In the genomic region with DNA sequence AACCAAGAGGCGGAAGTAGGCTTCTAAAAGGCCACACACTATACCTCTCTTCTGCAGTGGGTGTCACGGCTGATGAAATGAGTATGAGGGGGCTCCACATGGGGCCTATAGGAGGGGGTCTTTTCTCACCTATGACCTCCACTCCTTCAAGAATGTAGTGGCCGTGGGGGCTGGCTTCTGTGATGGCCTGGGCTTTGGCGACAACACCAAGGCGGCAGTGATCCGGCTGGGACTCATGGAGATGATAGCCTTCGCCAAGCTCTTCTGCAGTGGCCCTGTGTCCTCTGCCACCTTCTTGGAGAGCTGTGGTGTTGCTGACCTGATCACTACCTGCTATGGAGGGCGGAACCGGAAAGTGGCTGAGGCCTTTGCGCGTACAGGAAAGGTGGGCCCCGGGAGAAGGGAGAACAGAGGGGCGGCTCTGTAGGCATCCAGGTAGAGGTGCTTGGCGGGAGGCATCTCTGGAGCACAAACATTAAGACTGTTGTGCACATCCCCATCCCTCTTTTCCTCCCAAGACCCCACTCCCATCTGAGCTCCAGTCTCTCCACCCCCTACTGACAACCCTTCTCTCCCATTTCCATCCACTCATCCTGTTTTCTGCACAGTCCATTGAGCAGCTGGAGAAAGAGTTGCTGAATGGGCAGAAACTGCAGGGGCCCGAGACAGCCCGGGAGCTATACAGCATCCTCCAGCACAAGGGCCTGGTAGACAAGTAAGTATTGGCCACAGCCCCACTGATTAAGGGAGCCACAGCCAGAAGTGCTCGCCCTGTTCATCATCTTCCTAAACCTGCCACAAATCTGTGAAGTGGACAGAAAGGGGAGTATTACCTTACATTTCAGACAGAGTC, we compare ENCODE assay signal across 26 cellular contexts. TPM values are rescaled to one million over a fixed set of nuclear protein-coding genes. Genes with fewer than 3 reads are reported as not detected.
A peak's percentile ranks its signal among the peaks of the same experiment; 100 is the strongest.
DNase-seq lines count a peak whose midpoint lies in the region; ATAC-seq, FAIRE-seq and TF ChIP-seq lines count a peak whose summit lies in the region.
"Had no signal": no experiment of that assay in that cellular context is flagged by ENCODE, and none has a peak within 500 bp of the region (broad histone marks: within the 10 kb centered on the region; RNA-seq: fewer than 3 reads in every experiment).

No MANE protein-coding gene starts in this region.

- CTCF ChIA-PET in HepG2 (lab: Yijun Ruan, JAX; ENCODE audit: low intra/inter-chr PET ratio, low total read pairs) = no interaction called here

- intact Hi-C loops in HepG2 (cut with micrococcal nuclease; ENCODE audit: unreplicated experiment) = no loop called here
- intact Hi-C loops in right lobe of liver (cut with DNase I) = no loop called here
- intact Hi-C loops in sigmoid colon (cut with DNase I) = no loop called here

- no peak overlapping the region for H3K9ac ChIP-seq in HepG2 (ENCODE audit: insufficient read depth, low read depth, low read length)
- H3K9ac ChIP-seq: SK-N-SH had no signal

- peaks cover 5% of the 10 kb centered on the region for H3K36me3 Mint-ChIP-seq in memory B cell

- H2AFZ ChIP-seq in HepG2 (ENCODE audit: low read length) = no peak overlapping the region
- H2AFZ ChIP-seq: hepatocyte had no signal

- H3K27ac ChIP-seq in HepG2 (ENCODE audit: extremely low read length, insufficient read depth, low read length) (no peak overlapping the region), right lobe of liver (peak overlapping the region in 1 of 3 donors; percentile 94), sigmoid colon (no peak overlapping the region)
- H3K27ac ChIP-seq: gastroesophageal sphincter, hepatocyte had no signal

- H3K27me3 ChIP-seq in HepG2 (ENCODE audit: control insufficient read depth in 1 of 2, insufficient read depth in 2 of 2, low read length in 2 of 2) (no peaks in the 10 kb centered on the region; a peak in 1 of 5 replicates), right lobe of liver (no peaks in the 10 kb centered on the region), sigmoid colon (no peaks in the 10 kb centered on the region)
- H3K27me3 ChIP-seq: gastroesophageal sphincter, hepatocyte had no signal

- H3K4me3 ChIP-seq in HepG2 (replicated peaks in 1 of 3; ENCODE audit: insufficient read depth in 1 of 3, low read depth in 2 of 3, low read length in 3 of 3) (no peak overlapping the region), right lobe of liver (no peak overlapping the region), sigmoid colon (no peak overlapping the region)
- H3K4me3 ChIP-seq: gastroesophageal sphincter, hepatocyte had no signal

- H3K4me1 ChIP-seq in HepG2 (ENCODE audit: insufficient read depth, low read length) (peaks cover 80% of the 10 kb centered on the region), right lobe of liver (peaks cover 0 to 67% (median 23%) of the 10 kb centered on the region in 4 donors), sigmoid colon (peaks cover 0 to 36% (median 24%) of the 10 kb centered on the region in 4 donors)

- no peaks in the 10 kb centered on the region for H4K20me1 ChIP-seq in HepG2 (ENCODE audit: insufficient read depth, low read length)

- POLR2A ChIA-PET in HepG2 (lab: Yijun Ruan, JAX) = interaction anchor here (1.2 to 7.6 kb wide), 3 partner anchors 9 to 59 kb away, joined by 3 to 265 read pairs (median 60); a partner anchor contains a TSS

- in situ Hi-C loops in HepG2 (cut with HindIII; ENCODE audit: extremely low pct_ligation_motif_present, low pct_unique_long_range_greater_than_20kb) = no loop called here

- TF ChIP-seq POLR2A in HepG2 (IDR thresholded peaks at IDR 0.05; ENCODE audit: insufficient read depth in 1 of 2, low read depth in 2 of 2, low read length in 2 of 2) (no peak), right lobe of liver (IDR thresholded peaks at IDR 0.05) (no peak), sigmoid colon (IDR thresholded peaks at IDR 0.05) (no peak)

- H3K4me1 Mint-ChIP-seq in memory B cell = peaks cover 27% of the 10 kb centered on the region

- no peaks in the 10 kb centered on the region for H3K9me3 Mint-ChIP-seq in memory B cell
- H3K9me3 Mint-ChIP-seq: activated naive CD8-positive, alpha-beta T cell treated with anti-CD3 and anti-CD28 coated beads for 36 hours; activated T-cell treated with anti-CD3 and anti-CD28 coated beads, Interleukin-2, amount 50 U/mL, for 4 hours had no signal

- H3K79me2 ChIP-seq in HepG2 (ENCODE audit: insufficient read depth, low read length) = peaks cover 4% of the 10 kb centered on the region

- no peaks in the 10 kb centered on the region for H3K27me3 Mint-ChIP-seq in memory B cell
- H3K27me3 Mint-ChIP-seq: activated naive CD8-positive, alpha-beta T cell treated with anti-CD3 and anti-CD28 coated beads for 36 hours had no signal

- TF ChIP-seq CTCF in HepG2 (CRISPR knock-in tag; IDR thresholded peaks at IDR 0.05) (no peak), right lobe of liver (IDR thresholded peaks at IDR 0.05) (no peak), sigmoid colon (IDR thresholded peaks at IDR 0.05) (no peak)

- no peak for FAIRE-seq in HepG2 (lab: Jason Lieb, UNC)
- FAIRE-seq: bronchial epithelial cell, colon had no signal

- H3K4me2 ChIP-seq in HepG2 (ENCODE audit: low read depth, low read length) = no peak overlapping the region
- H3K4me2 ChIP-seq: hepatocyte, SK-N-SH had no signal

- H3K36me3 ChIP-seq in HepG2 (replicated peaks in 1 of 2; ENCODE audit: control insufficient read depth in 1 of 2, insufficient read depth in 2 of 2, low read length in 2 of 2) (no peaks in the 10 kb centered on the region), right lobe of liver (peaks cover 0 to 10% (median 4%) of the 10 kb centered on the region in 4 donors), sigmoid colon (no peaks in the 10 kb centered on the region)
- H3K36me3 ChIP-seq: gastroesophageal sphincter had no signal

- TF ChIP-seq RAD21 in HepG2 (CRISPR knock-in tag; IDR thresholded peaks at IDR 0.05) = no peak

- ATAC-seq in HepG2 (no peak), right lobe of liver (no peak), memory B cell (ENCODE audit: low read depth) (no peak), HG02678 (IDR thresholded peaks at IDR 0.05; ENCODE audit: unreplicated experiment) (no peak), GM21528 (IDR thresholded peaks at IDR 0.05; ENCODE audit: low FRiP score, unreplicated experiment) (no peak)
- ATAC-seq: activated T-cell treated with anti-CD3 and anti-CD28 coated beads, Interleukin-2, amount 50 U/mL, for 4 hours; gastroesophageal sphincter; PC-3 had no signal

- DNase-seq in HepG2 (ENCODE audit: low spot score) (no peak), right lobe of liver (no peak), memory B cell (ENCODE audit: low spot score in 2 of 2) (no peak), sigmoid colon (peak; percentile 52), COLO829 (ENCODE audit: low spot score) (no peak), NCI-H446 treated with DMSO at 0.1 percent for 48 hours (lab: John Stamatoyannopoulos, UW) (no peak)
- DNase-seq: activated CD4-positive, CD25-positive, alpha-beta regulatory T cell; activated gamma-delta T cell; activated naive CD8-positive, alpha-beta T cell treated with anti-CD3 and anti-CD28 coated beads for 36 hours; activated T-cell treated with anti-CD3 and anti-CD28 coated beads, Interleukin-2, amount 50 U/mL, for 4 hours; aorta; DMS153; mammary epithelial cell; NCI-H1105; NCI-H187 treated with DMSO at 0.1 percent for 48 hours; NCI-H524 treated with DMSO at 0.1 percent for 48 hours; PC-3; SK-N-SH; stimulated activated naive CD4-positive, alpha-beta T cell had no signal

- over 99% methylated on average over 17 of the region's 17 CpGs for WGBS in HepG2 (ENCODE audit: low lambda C conversion rate)
- WGBS in right lobe of liver (ENCODE audit: insufficient coverage, low coverage, low lambda C conversion rate, missing lambda C conversion rate) = 85% methylated on average over 12 of the region's 17 CpGs
- 96 to 97% methylated on average over 17 of the region's 17 CpGs for WGBS in sigmoid colon, 2 donors

- H3K4me3 Mint-ChIP-seq in memory B cell = no peak overlapping the region
- H3K4me3 Mint-ChIP-seq: activated naive CD8-positive, alpha-beta T cell treated with anti-CD3 and anti-CD28 coated beads for 36 hours; activated T-cell treated with anti-CD3 and anti-CD28 coated beads, Interleukin-2, amount 50 U/mL, for 4 hours had no signal

- peak overlapping the region; percentile 18 for H3K27ac Mint-ChIP-seq in memory B cell
- H3K27ac Mint-ChIP-seq: activated naive CD8-positive, alpha-beta T cell treated with anti-CD3 and anti-CD28 coated beads for 36 hours had no signal

- no peak for TF ChIP-seq EP300 in HepG2 (IDR thresholded peaks at IDR 0.05; ENCODE audit: low read depth in 2 of 2, low read length in 2 of 2)
- TF ChIP-seq EP300 in HepG2 (CRISPR knock-in tag; IDR thresholded peaks at IDR 0.05; ENCODE audit: borderline replicate concordance) = no peak
- TF ChIP-seq EP300 in sigmoid colon (IDR thresholded peaks at IDR 0.05) = no peak

- H3K9me3 ChIP-seq in HepG2 (ENCODE audit: low read length) (no peaks in the 10 kb centered on the region), right lobe of liver (no peaks in the 10 kb centered on the region), sigmoid colon (no peaks in the 10 kb centered on the region)
- H3K9me3 ChIP-seq: gastroesophageal sphincter, SK-N-SH had no signal

- no TSS peak for BruUV-seq in HepG2 (replicated peaks; lab: Mats Ljungman, UMichigan)

RNA-seq across cellular contexts. Expression of a gene that starts 3.8 kb away (rescaled TPM):
- total RNA-seq in HepG2 (2016; rRNA removed; fragmentation: Illumina TruSeq; extraction: Trizol) (30.6 and 38.1 TPM in 2 replicates), right lobe of liver (100 to 1,000 TPM in 3 of 6 experiments, 10 to 100 TPM in 3; 43.6 to 210 (median 110) TPM), sigmoid colon (10 to 100 TPM in 1 of 4 donors, 1 to 10 TPM in 1, under 1 TPM in 2; 0.55 to 59.6 (median 1.5) TPM)
- total RNA-seq in HepG2 (2016; cell fraction: cytosol; rRNA removed; fragmentation: Illumina TruSeq; extraction: Trizol; ENCODE audit: low read depth) = 5.3 and 5.6 TPM in 2 replicates
- total RNA-seq in HepG2 (2016; cell fraction: insoluble cytoplasmic fraction; rRNA removed; fragmentation: Illumina TruSeq; extraction: Trizol) = 31.5 and 38.6 TPM in 2 replicates
- 8.7 and 10.6 TPM in 2 replicates for total RNA-seq in HepG2 (2016; cell fraction: membrane; rRNA removed; fragmentation: Illumina TruSeq; extraction: Trizol)
- 10.8 and 11.2 TPM in 2 replicates for total RNA-seq in HepG2 (2016; cell fraction: nucleus; rRNA removed; fragmentation: Illumina TruSeq; extraction: Trizol)
- polyA plus RNA-seq in HepG2 (2011; rRNA removed) (3.7 and 7.2 TPM in 2 replicates), sigmoid colon (10 to 100 TPM in 1 of 3 donors, 1 to 10 TPM in 2; 3.0 to 19.8 (median 3.6) TPM)
- 6.2 and 10.3 TPM in 2 replicates for polyA plus RNA-seq in HepG2 (2011; cell fraction: cytosol; rRNA removed)
- 4.8 and 7.4 TPM in 2 replicates for polyA plus RNA-seq in HepG2 (2011; cell fraction: nucleus; rRNA removed)
- 14.9 and 15.6 TPM in 2 replicates for polyA plus RNA-seq in HepG2 (2012)
- 4.0 and 4.8 TPM in 2 replicates for polyA plus RNA-seq in HepG2 (2016; cell fraction: cytosol; fragmentation: Illumina TruSeq; extraction: Trizol; ENCODE audit: low read depth)
- polyA plus RNA-seq in HepG2 (2016; cell fraction: insoluble cytoplasmic fraction; fragmentation: Illumina TruSeq; extraction: Trizol; ENCODE audit: low read depth) = 25.5 and 29.7 TPM in 2 replicates
- 6.4 and 7.3 TPM in 2 replicates for polyA plus RNA-seq in HepG2 (2016; cell fraction: membrane; fragmentation: Illumina TruSeq; extraction: Trizol; ENCODE audit: low read depth)
- 14.8 and 19.3 TPM in 2 replicates for polyA plus RNA-seq in HepG2 (2016; cell fraction: nucleus; fragmentation: Illumina TruSeq; extraction: Trizol; ENCODE audit: insufficient read depth, low read depth)
- polyA minus RNA-seq in HepG2 (2011; rRNA and poly(A)+ RNA removed; ENCODE audit: low replicate concordance) = 2.2 and 5.6 TPM in 2 replicates
- 2.0 and 3.5 TPM in 2 replicates for polyA minus RNA-seq in HepG2 (2011; cell fraction: cytosol; rRNA and poly(A)+ RNA removed)
- polyA minus RNA-seq in HepG2 (2011; cell fraction: nucleus; rRNA and poly(A)+ RNA removed) = 5.7 and 8.7 TPM in 2 replicates
- total RNA-seq: G401 had no signal

RNA-seq across cellular contexts. Expression of a gene that starts 4.4 kb away (rescaled TPM):
- total RNA-seq in HepG2 (2016; rRNA removed; fragmentation: Illumina TruSeq; extraction: Trizol) (71.6 and 82.0 TPM in 2 replicates), right lobe of liver (10 to 100 TPM; 37.7 to 67.5 (median 50.6) TPM), sigmoid colon (100 to 1,000 TPM in 1 of 4 donors, 10 to 100 TPM in 3; 87.8 to 179 (median 93.8) TPM)
- 62.2 and 107 TPM in 2 replicates for total RNA-seq in HepG2 (2016; cell fraction: cytosol; rRNA removed; fragmentation: Illumina TruSeq; extraction: Trizol; ENCODE audit: low read depth)
- total RNA-seq in HepG2 (2016; cell fraction: insoluble cytoplasmic fraction; rRNA removed; fragmentation: Illumina TruSeq; extraction: Trizol) = 70.2 and 88.8 TPM in 2 replicates
- total RNA-seq in HepG2 (2016; cell fraction: membrane; rRNA removed; fragmentation: Illumina TruSeq; extraction: Trizol) = 84.4 and 106 TPM in 2 replicates
- total RNA-seq in HepG2 (2016; cell fraction: nucleus; rRNA removed; fragmentation: Illumina TruSeq; extraction: Trizol) = 18.4 and 19.5 TPM in 2 replicates
- polyA plus RNA-seq in HepG2 (2011; rRNA removed) (53.0 and 55.0 TPM in 2 replicates), sigmoid colon (100 to 1,000 TPM; 124 to 266 (median 187) TPM)
- polyA plus RNA-seq in HepG2 (2011; cell fraction: cytosol; rRNA removed) = 64.0 and 68.8 TPM in 2 replicates
- polyA plus RNA-seq in HepG2 (2011; cell fraction: nucleus; rRNA removed) = 15.7 and 16.8 TPM in 2 replicates
- 30.1 and 33.7 TPM in 2 replicates for polyA plus RNA-seq in HepG2 (2012)
- 46.3 and 86.6 TPM in 2 replicates for polyA plus RNA-seq in HepG2 (2016; cell fraction: cytosol; fragmentation: Illumina TruSeq; extraction: Trizol; ENCODE audit: low read depth)
- polyA plus RNA-seq in HepG2 (2016; cell fraction: insoluble cytoplasmic fraction; fragmentation: Illumina TruSeq; extraction: Trizol; ENCODE audit: low read depth) = 52.0 and 58.2 TPM in 2 replicates
- 51.4 and 62.9 TPM in 2 replicates for polyA plus RNA-seq in HepG2 (2016; cell fraction: membrane; fragmentation: Illumina TruSeq; extraction: Trizol; ENCODE audit: low read depth)
- 29.1 and 31.5 TPM in 2 replicates for polyA plus RNA-seq in HepG2 (2016; cell fraction: nucleus; fragmentation: Illumina TruSeq; extraction: Trizol; ENCODE audit: insufficient read depth, low read depth)
- 27.5 and 131 TPM in 2 replicates for polyA minus RNA-seq in HepG2 (2011; rRNA and poly(A)+ RNA removed; ENCODE audit: low replicate concordance)
- polyA minus RNA-seq in HepG2 (2011; cell fraction: cytosol; rRNA and poly(A)+ RNA removed) = 8.7 and 10.3 TPM in 2 replicates
- polyA minus RNA-seq in HepG2 (2011; cell fraction: nucleus; rRNA and poly(A)+ RNA removed) = 10.3 and 10.8 TPM in 2 replicates

RNA-seq across cellular contexts. Expression of a gene that starts 22.5 kb away (rescaled TPM):
- 54.6 and 64.9 TPM in 2 replicates for total RNA-seq in HepG2 (2016; rRNA removed; fragmentation: Illumina TruSeq; extraction: Trizol)
- 18.3 and 19.3 TPM in 2 replicates for total RNA-seq in HepG2 (2016; cell fraction: cytosol; rRNA removed; fragmentation: Illumina TruSeq; extraction: Trizol; ENCODE audit: low read depth)
- total RNA-seq in HepG2 (2016; cell fraction: insoluble cytoplasmic fraction; rRNA removed; fragmentation: Illumina TruSeq; extraction: Trizol) = 53.8 and 56.6 TPM in 2 replicates
- total RNA-seq in HepG2 (2016; cell fraction: membrane; rRNA removed; fragmentation: Illumina TruSeq; extraction: Trizol) = 51.5 and 52.7 TPM in 2 replicates
- total RNA-seq in HepG2 (2016; cell fraction: nucleus; rRNA removed; fragmentation: Illumina TruSeq; extraction: Trizol) = 46.9 and 61.3 TPM in 2 replicates
- polyA plus RNA-seq in HepG2 (2011; rRNA removed) = 51.7 and 55.5 TPM in 2 replicates
- 35.2 and 38.4 TPM in 2 replicates for polyA plus RNA-seq in HepG2 (2011; cell fraction: cytosol; rRNA removed)
- polyA plus RNA-seq in HepG2 (2011; cell fraction: nucleus; rRNA removed) = 69.3 and 71.6 TPM in 2 replicates
- polyA plus RNA-seq in HepG2 (2012) = 35.8 and 43.5 TPM in 2 replicates
- polyA plus RNA-seq in HepG2 (2016; cell fraction: cytosol; fragmentation: Illumina TruSeq; extraction: Trizol; ENCODE audit: low read depth) = 12.2 and 14.5 TPM in 2 replicates
- polyA plus RNA-seq in HepG2 (2016; cell fraction: insoluble cytoplasmic fraction; fragmentation: Illumina TruSeq; extraction: Trizol; ENCODE audit: low read depth) = 51.0 and 65.3 TPM in 2 replicates
- 41.4 and 44.8 TPM in 2 replicates for polyA plus RNA-seq in HepG2 (2016; cell fraction: membrane; fragmentation: Illumina TruSeq; extraction: Trizol; ENCODE audit: low read depth)
- 82.4 and 96.0 TPM in 2 replicates for polyA plus RNA-seq in HepG2 (2016; cell fraction: nucleus; fragmentation: Illumina TruSeq; extraction: Trizol; ENCODE audit: insufficient read depth, low read depth)
- polyA minus RNA-seq in HepG2 (2011; rRNA and poly(A)+ RNA removed; ENCODE audit: low replicate concordance) = 82.5 and 134 TPM in 2 replicates
- polyA minus RNA-seq in HepG2 (2011; cell fraction: cytosol; rRNA and poly(A)+ RNA removed) = 41.4 and 46.1 TPM in 2 replicates
- polyA minus RNA-seq in HepG2 (2011; cell fraction: nucleus; rRNA and poly(A)+ RNA removed) = 68.1 and 69.0 TPM in 2 replicates
- total RNA-seq in right lobe of liver = 10 to 100 TPM; 13.3 to 35.0 (median 16.4) TPM
- 10 to 100 TPM; 22.4 to 64.8 (median 39.2) TPM for total RNA-seq in sigmoid colon
- polyA plus RNA-seq in sigmoid colon = 10 to 100 TPM; 16.0 to 26.4 (median 24.1) TPM

RNA-seq across cellular contexts. Expression of a gene that starts 50.2 kb away (rescaled TPM):
- total RNA-seq in HepG2 (2016; rRNA removed; fragmentation: Illumina TruSeq; extraction: Trizol) = 0.24 and 0.44 TPM in 2 replicates
- 0.26 and 0.30 TPM in 2 replicates for total RNA-seq in HepG2 (2016; cell fraction: cytosol; rRNA removed; fragmentation: Illumina TruSeq; extraction: Trizol; ENCODE audit: low read depth)
- 0.19 and 1.1 TPM in 2 replicates for total RNA-seq in HepG2 (2016; cell fraction: insoluble cytoplasmic fraction; rRNA removed; fragmentation: Illumina TruSeq; extraction: Trizol)
- total RNA-seq in HepG2 (2016; cell fraction: membrane; rRNA removed; fragmentation: Illumina TruSeq; extraction: Trizol) = 0.49 and 0.52 TPM in 2 replicates
- 0.47 and 0.75 TPM in 2 replicates for total RNA-seq in HepG2 (2016; cell fraction: nucleus; rRNA removed; fragmentation: Illumina TruSeq; extraction: Trizol)
- 1.3 and 1.5 TPM in 2 replicates for polyA plus RNA-seq in HepG2 (2011; rRNA removed)
- 0.85 and 0.98 TPM in 2 replicates for polyA plus RNA-seq in HepG2 (2011; cell fraction: cytosol; rRNA removed)
- 2.6 and 3.1 TPM in 2 replicates for polyA plus RNA-seq in HepG2 (2011; cell fraction: nucleus; rRNA removed)
- 0.56 and 0.67 TPM in 2 replicates for polyA plus RNA-seq in HepG2 (2012)
- 0.34 and 0.51 TPM in 2 replicates for polyA plus RNA-seq in HepG2 (2016; cell fraction: cytosol; fragmentation: Illumina TruSeq; extraction: Trizol; ENCODE audit: low read depth)
- 0.59 and 0.66 TPM in 2 replicates for polyA plus RNA-seq in HepG2 (2016; cell fraction: insoluble cytoplasmic fraction; fragmentation: Illumina TruSeq; extraction: Trizol; ENCODE audit: low read depth)
- polyA plus RNA-seq in HepG2 (2016; cell fraction: membrane; fragmentation: Illumina TruSeq; extraction: Trizol; ENCODE audit: low read depth) = 0.59 and 0.63 TPM in 2 replicates
- polyA plus RNA-seq in HepG2 (2016; cell fraction: nucleus; fragmentation: Illumina TruSeq; extraction: Trizol; ENCODE audit: insufficient read depth, low read depth) = 2.9 and 3.2 TPM in 2 replicates
- 2.0 and 12.2 TPM in 2 replicates for polyA minus RNA-seq in HepG2 (2011; rRNA and poly(A)+ RNA removed; ENCODE audit: low replicate concordance)
- polyA minus RNA-seq in HepG2 (2011; cell fraction: cytosol; rRNA and poly(A)+ RNA removed) = 0.40 and 0.88 TPM in 2 replicates
- polyA minus RNA-seq in HepG2 (2011; cell fraction: nucleus; rRNA and poly(A)+ RNA removed) = 0.87 and 1.3 TPM in 2 replicates
- under 1 TPM in 4 of 6 experiments, not detected in 2; 0.07 to 0.19 (median 0.15) TPM for total RNA-seq in right lobe of liver
- 1 to 10 TPM; 3.5 to 6.9 (median 5.2) TPM for total RNA-seq in sigmoid colon
- polyA plus RNA-seq in sigmoid colon = 1 to 10 TPM in 2 of 3 donors, not detected in 1; 1.3 to 1.6 TPM

RNA-seq across cellular contexts. Expression of a gene that starts 59.5 kb away (rescaled TPM):
- total RNA-seq in HepG2 (2016; rRNA removed; fragmentation: Illumina TruSeq; extraction: Trizol) (15.3 and 22.3 TPM in 2 replicates), right lobe of liver (10 to 100 TPM in 2 of 6 experiments, 1 to 10 TPM in 4; 5.0 to 12.0 (median 8.0) TPM), sigmoid colon (10 to 100 TPM; 21.7 to 29.1 (median 23.3) TPM)
- 10.3 and 12.1 TPM in 2 replicates for total RNA-seq in HepG2 (2016; cell fraction: cytosol; rRNA removed; fragmentation: Illumina TruSeq; extraction: Trizol; ENCODE audit: low read depth)
- total RNA-seq in HepG2 (2016; cell fraction: insoluble cytoplasmic fraction; rRNA removed; fragmentation: Illumina TruSeq; extraction: Trizol) = 13.6 and 22.8 TPM in 2 replicates
- 18.3 and 19.2 TPM in 2 replicates for total RNA-seq in HepG2 (2016; cell fraction: membrane; rRNA removed; fragmentation: Illumina TruSeq; extraction: Trizol)
- 34.1 and 37.5 TPM in 2 replicates for total RNA-seq in HepG2 (2016; cell fraction: nucleus; rRNA removed; fragmentation: Illumina TruSeq; extraction: Trizol)
- polyA plus RNA-seq in HepG2 (2011; rRNA removed) (37.5 and 48.8 TPM in 2 replicates), sigmoid colon (10 to 100 TPM in 1 of 3 donors, 1 to 10 TPM in 2; 4.8 to 25.9 (median 5.3) TPM)
- polyA plus RNA-seq in HepG2 (2011; cell fraction: cytosol; rRNA removed) = 24.8 and 42.9 TPM in 2 replicates
- 37.4 and 42.7 TPM in 2 replicates for polyA plus RNA-seq in HepG2 (2011; cell fraction: nucleus; rRNA removed)
- polyA plus RNA-seq in HepG2 (2012) = 18.5 and 22.9 TPM in 2 replicates
- 11.3 and 11.6 TPM in 2 replicates for polyA plus RNA-seq in HepG2 (2016; cell fraction: cytosol; fragmentation: Illumina TruSeq; extraction: Trizol; ENCODE audit: low read depth)
- polyA plus RNA-seq in HepG2 (2016; cell fraction: insoluble cytoplasmic fraction; fragmentation: Illumina TruSeq; extraction: Trizol; ENCODE audit: low read depth) = 16.0 and 16.6 TPM in 2 replicates
- polyA plus RNA-seq in HepG2 (2016; cell fraction: membrane; fragmentation: Illumina TruSeq; extraction: Trizol; ENCODE audit: low read depth) = 17.8 and 18.4 TPM in 2 replicates
- polyA plus RNA-seq in HepG2 (2016; cell fraction: nucleus; fragmentation: Illumina TruSeq; extraction: Trizol; ENCODE audit: insufficient read depth, low read depth) = 69.6 and 73.1 TPM in 2 replicates
- polyA minus RNA-seq in HepG2 (2011; rRNA and poly(A)+ RNA removed; ENCODE audit: low replicate concordance) = 54.7 and 68.3 TPM in 2 replicates
- polyA minus RNA-seq in HepG2 (2011; cell fraction: cytosol; rRNA and poly(A)+ RNA removed) = 16.2 and 19.3 TPM in 2 replicates
- 29.5 and 31.8 TPM in 2 replicates for polyA minus RNA-seq in HepG2 (2011; cell fraction: nucleus; rRNA and poly(A)+ RNA removed)
